ENCODE assay signal across 9 cellular contexts in genomic region chr16:87278191-87279093, GRCh38. TPM values are rescaled to one million over a fixed set of nuclear protein-coding genes. Genes with fewer than 3 reads are reported as not detected.
DNase-seq lines count a peak whose midpoint lies in the region; ATAC-seq lines count a peak whose summit lies in the region.
"Had no signal": no experiment of that assay in that cellular context is flagged by ENCODE, and none has a peak within 500 bp of the region (broad histone marks: within the 10 kb centered on the region; RNA-seq: fewer than 3 reads in every experiment).

No MANE protein-coding gene starts in this region.

- no peak overlapping the region for H3K27ac Mint-ChIP-seq in T-cell
- H3K27ac Mint-ChIP-seq: dendritic cell treated with granulocyte-macrophage colony-stimulating factor and Interleukin-4, amounts not matched to agents 40 ng/mL and 50 ng/mL, for 4 days had no signal

- POLR2A ChIA-PET in T-cell (lab: Charles Lee) = no interaction called here

- H3K4me1 ChIP-seq in Karpas-422 (ENCODE audit: low read length) = no peaks in the 10 kb centered on the region

- DNase-seq in NCI-H2081 (lab: John Stamatoyannopoulos, UW) (peak; percentile 3 to 5), NCI-H2081 treated with DMSO at 0.1 percent for 48 hours (lab: John Stamatoyannopoulos, UW) (no peak), Karpas-422 (peak; percentile 74), T-cell (peak in 16 of 34 experiments; percentile 4 to 22 (median 13)), cerebellum (ENCODE audit: low spot score) (peak; percentile 91), left kidney (ENCODE audit: low read depth, low spot score) (peak; percentile 94)
- DNase-seq in stimulated activated CD4-positive, alpha-beta T cell treated with anti-CD3 and anti-CD28 coated beads, Interleukin-4, amount 100 ng/mL, for 1 hour = peak; percentile 32

- no peaks in the 10 kb centered on the region for H3K36me3 ChIP-seq in Karpas-422 (ENCODE audit: insufficient read depth, low read length)

- H3K9me3 ChIP-seq in Karpas-422 (ENCODE audit: low read length) = no peaks in the 10 kb centered on the region

- ATAC-seq in T-cell (replicated peaks in 1 of 4) = peak in 3 of 4 experiments; percentile 35 to 54 (median 43)
- ATAC-seq in HG02852 (IDR thresholded peaks at IDR 0.05; ENCODE audit: unreplicated experiment) = no peak

- peaks cover 3 to 7% (median 4%) of the 10 kb centered on the region in 3 donors for H3K4me1 Mint-ChIP-seq in T-cell

- H3K36me3 Mint-ChIP-seq in T-cell = no peaks in the 10 kb centered on the region

- no peak overlapping the region for H3K4me3 ChIP-seq in Karpas-422 (ENCODE audit: low read length)

- no peak overlapping the region for H3K9ac ChIP-seq in Karpas-422 (ENCODE audit: low read length)

- H3K27me3 Mint-ChIP-seq in T-cell = peaks cover 0 to 8% of the 10 kb centered on the region in 2 donors

- H3K27me3 ChIP-seq in Karpas-422 (ENCODE audit: low read length) = no peaks in the 10 kb centered on the region

- no peak overlapping the region for H3K4me3 Mint-ChIP-seq in T-cell
- H3K4me3 Mint-ChIP-seq: dendritic cell treated with granulocyte-macrophage colony-stimulating factor and Interleukin-4, amounts not matched to agents 40 ng/mL and 50 ng/mL, for 4 days had no signal

- no peak overlapping the region for H3K27ac ChIP-seq in Karpas-422 (ENCODE audit: low read length)

- no peaks in the 10 kb centered on the region for H3K79me2 ChIP-seq in Karpas-422 (ENCODE audit: low read length)

- no peaks in the 10 kb centered on the region for H3K9me2 ChIP-seq in Karpas-422 (replicated peaks; ENCODE audit: insufficient read depth, low read length)

- no peak overlapping the region for H3K4me2 ChIP-seq in Karpas-422 (ENCODE audit: low read depth, low read length, poor library complexity, severe bottlenecking)

- no peaks in the 10 kb centered on the region for H4K20me1 ChIP-seq in Karpas-422 (ENCODE audit: insufficient read depth, low read depth, low read length)

- CTCF ChIA-PET in T-cell (lab: Charles Lee) = no interaction called here

- H2AFZ ChIP-seq in Karpas-422 (ENCODE audit: low read length) = no peak overlapping the region

- no peaks in the 10 kb centered on the region for H3K9me3 Mint-ChIP-seq in T-cell
- H3K9me3 Mint-ChIP-seq: dendritic cell treated with granulocyte-macrophage colony-stimulating factor and Interleukin-4, amounts not matched to agents 40 ng/mL and 50 ng/mL, for 4 days had no signal

RNA-seq across cellular contexts. Expression of gene C16orf95, which starts 38.8 kb away (rescaled TPM):
- 9.7 and 12.0 TPM in 2 replicates for total RNA-seq in Karpas-422 (2014; rRNA removed; shearing (Covaris generic); ENCODE audit: low replicate concordance)
- 1 to 10 TPM in 4 of 5 donors, under 1 TPM in 1; 0.98 to 3.1 (median 2.6) TPM for total RNA-seq in T-cell
- 4.4 TPM for total RNA-seq in cerebellum
